Comparison of ENCODE assay signal across 14 cellular contexts in the genomic region with DNA sequence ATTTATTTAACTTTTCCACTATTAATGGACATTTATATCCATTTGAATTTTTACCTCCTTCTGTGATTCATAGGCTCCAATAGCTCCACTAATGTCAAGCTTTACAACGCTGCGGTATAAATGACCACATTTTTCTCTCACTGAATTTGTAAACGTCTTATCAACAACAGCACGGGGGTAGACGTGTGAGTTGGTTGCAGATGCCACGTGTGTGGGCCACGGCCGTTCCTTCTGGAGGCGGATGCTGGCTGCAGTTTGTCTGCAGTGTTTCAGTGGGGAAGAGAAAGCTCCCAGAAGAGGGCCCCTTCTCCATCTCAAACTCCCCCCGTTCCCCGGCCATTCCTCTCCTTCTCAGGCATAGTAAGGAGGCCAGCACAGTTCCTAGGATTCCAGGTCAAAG.
DNase-seq lines count a peak whose midpoint lies in the region; ATAC-seq and TF ChIP-seq lines count a peak whose summit lies in the region.
"Had no signal": no experiment of that assay in that cellular context is flagged by ENCODE, and none has a peak within 500 bp of the region (broad histone marks: within the 10 kb centered on the region; RNA-seq: fewer than 3 reads in every experiment).

No MANE protein-coding gene starts in this region.

- H3K56ac ChIP-seq in IMR-90 (ENCODE audit: extremely low read depth, insufficient read depth, low read length) = no peak overlapping the region

- no peaks in the 10 kb centered on the region for H3K9me1 ChIP-seq in IMR-90 (ENCODE audit: insufficient read depth, low read length)

- H3K4me3 ChIP-seq in IMR-90 (ENCODE audit: insufficient read depth, low read depth, low read length) (no peak overlapping the region), fibroblast of lung (replicated peaks in 1 of 4; ENCODE audit: control extremely low read depth in 1 of 4, insufficient read depth in 1 of 4, low read depth in 3 of 4, low read length in 4 of 4) (no peak overlapping the region), testis (no peak overlapping the region)
- H3K4me3 ChIP-seq: BLaER1 treated with 17β-estradiol and CSF1 and Interleukin-3, amounts not matched to agents 10 nM and 100 nM had no signal

- peak overlapping the region; percentile 51; the same call in 1 of the 2 replicates for H3K4ac ChIP-seq in IMR-90 (ENCODE audit: low read depth, low read length)

- H3K4me1 ChIP-seq in IMR-90 (ENCODE audit: control insufficient read depth, insufficient read depth, low read length) = peaks cover 2% of the 10 kb centered on the region
- H3K4me1 ChIP-seq in fibroblast of lung (ENCODE audit: control insufficient read depth, extremely low read depth, insufficient read depth, low read length) = no peaks in the 10 kb centered on the region
- no peaks in the 10 kb centered on the region for H3K4me1 ChIP-seq in testis
- H3K4me1 ChIP-seq: BLaER1 treated with 17β-estradiol and CSF1 and Interleukin-3, amounts not matched to agents 10 nM and 100 nM had no signal

- H3K4me3 Mint-ChIP-seq in CD4-positive, alpha-beta T cell = no peak overlapping the region
- H3K4me3 Mint-ChIP-seq: CD4-positive, CD25-positive, alpha-beta regulatory T cell had no signal

- H3K27ac ChIP-seq in IMR-90 (ENCODE audit: insufficient read depth, low read length) = no peak overlapping the region
- H3K27ac ChIP-seq in fibroblast of lung (ENCODE audit: insufficient read depth, low read length) = no peak overlapping the region
- no peak overlapping the region for H3K27ac ChIP-seq in CD4-positive, alpha-beta T cell (ENCODE audit: low read depth, low read length)
- H3K27ac ChIP-seq in testis = no peak overlapping the region
- H3K27ac ChIP-seq: BLaER1 treated with 17β-estradiol and CSF1 and Interleukin-3, amounts not matched to agents 10 nM and 100 nM; KMS-11 had no signal

- TF ChIP-seq RAD21 in IMR-90 (IDR thresholded peaks at IDR 0.05; ENCODE audit: low read length) = no peak

- peak; percentile 76 for ATAC-seq in IMR-90 (ENCODE audit: low read depth)
- no peak for ATAC-seq in CD4-positive, alpha-beta T cell (ENCODE audit: poor library complexity)

- no TSS peak for BruUV-seq in IMR-90 (replicated peaks; lab: Mats Ljungman, UMichigan)

- no peaks in the 10 kb centered on the region for H3K36me3 ChIP-seq in IMR-90 (ENCODE audit: control insufficient read depth, insufficient read depth, low read length)
- H3K36me3 ChIP-seq in fibroblast of lung (ENCODE audit: control insufficient read depth, insufficient read depth, low read length) = no peaks in the 10 kb centered on the region
- H3K36me3 ChIP-seq in testis (ENCODE audit: low read depth, missing control alignments) = no peaks in the 10 kb centered on the region
- H3K36me3 ChIP-seq: BLaER1 treated with 17β-estradiol and CSF1 and Interleukin-3, amounts not matched to agents 10 nM and 100 nM had no signal

- CTCF ChIA-PET in IMR-90 (lab: Yijun Ruan, JAX) = no interaction called here
- CTCF ChIA-PET in CD4-positive, alpha-beta T cell (lab: Charles Lee) = no interaction called here

- no peak overlapping the region for H2AK5ac ChIP-seq in IMR-90 (ENCODE audit: low read depth, low read length)

- H3K4me1 Mint-ChIP-seq in CD4-positive, alpha-beta T cell (ENCODE audit: low read depth) = no peaks in the 10 kb centered on the region

- H2AFZ ChIP-seq in IMR-90 (replicated peaks; ENCODE audit: low read length, poor library complexity) (peak overlapping the region; percentile 63), fibroblast of lung (ENCODE audit: low read length) (no peak overlapping the region)

- H2BK120ac ChIP-seq in IMR-90 (ENCODE audit: low read depth, low read length) = 0 out of 2 replicates have a peak overlapping the region, but pooled peaks have one; percentile 43

- no peak overlapping the region; the same call in 1 of the 2 replicates for H3K14ac ChIP-seq in IMR-90 (replicated peaks; ENCODE audit: low read depth, low read length)

- no peak for TF ChIP-seq POLR2A in IMR-90 (IDR thresholded peaks at IDR 0.05; ENCODE audit: low read depth, low read length)
- no peak for TF ChIP-seq POLR2A in testis (IDR thresholded peaks at IDR 0.05)

- POLR2A ChIA-PET in IMR-90 (lab: Charles Lee; ENCODE audit: unreplicated experiment) = no interaction called here
- POLR2A ChIA-PET in CD4-positive, alpha-beta T cell (lab: Charles Lee) = no interaction called here

- H2BK20ac ChIP-seq in IMR-90 (ENCODE audit: low read depth, low read length) = peak overlapping the region; percentile 63; the same call in 1 of the 2 replicates

- dilution Hi-C loops in IMR-90 (cut with HindIII; ENCODE audit: low sequenced_read_pairs, unreplicated experiment) = no loop called here

- H2BK5ac ChIP-seq in IMR-90 (ENCODE audit: low read depth, low read length, poor library complexity, severe bottlenecking) = no peak overlapping the region

- DNase-seq in Ammon's horn (ENCODE audit: low spot score) (peak; percentile 9), IMR-90 (peak; percentile 72), fibroblast of lung (ENCODE audit: low read depth in 2 of 2) (peak; percentile 9 to 77), posterior cingulate gyrus (peak in 6 of 10 donors; percentile 5 to 88 (median 37)), testis (no peak), NCI-H526 (lab: John Stamatoyannopoulos, UW) (no peak)
- DNase-seq in CD4-positive, alpha-beta T cell = no peak
- DNase-seq: AML-193; Calu3; CD4-positive, CD25-positive, alpha-beta regulatory T cell; DMS 273 treated with DMSO at 0.1 percent for 48 hours; HCEC 1CT had no signal

- H3K9ac ChIP-seq in IMR-90 (ENCODE audit: low read depth, low read length) (no peak overlapping the region), fibroblast of lung (ENCODE audit: insufficient read depth, low read length) (no peak overlapping the region)
- H3K9ac ChIP-seq: BLaER1 treated with 17β-estradiol and CSF1 and Interleukin-3, amounts not matched to agents 10 nM and 100 nM; KMS-11 had no signal

- intact Hi-C loops in IMR-90 (cut with micrococcal nuclease) (no loop called here), posterior cingulate gyrus (cut with DNase I) (no loop called here), testis (cut with DNase I; ENCODE audit: low total_unique reads) (no loop called here)
- intact Hi-C loops in CD4-positive, alpha-beta T cell (cut with DNase I, micrococcal nuclease) = loop anchor here in 1 of 2 experiments (10.0 kb wide), 1 partner anchor 54 kb away; no protein-coding TSS in a partner anchor

- H3K27ac Mint-ChIP-seq in CD4-positive, alpha-beta T cell = no peak overlapping the region
- H3K27ac Mint-ChIP-seq: CD4-positive, CD25-positive, alpha-beta regulatory T cell had no signal

- H3K79me2 ChIP-seq in fibroblast of lung (ENCODE audit: control insufficient read depth, insufficient read depth, low read length) = no peaks in the 10 kb centered on the region

- peaks cover 15% of the 10 kb centered on the region for H3K27me3 Mint-ChIP-seq in CD4-positive, alpha-beta T cell

- H3K27me3 ChIP-seq in IMR-90 (ENCODE audit: control insufficient read depth, insufficient read depth, low read length) (peaks cover 3% of the 10 kb centered on the region; the same call in 1 of the 2 replicates), fibroblast of lung (ENCODE audit: control insufficient read depth, insufficient read depth, low read length) (peaks cover 3% of the 10 kb centered on the region), testis (no peaks in the 10 kb centered on the region)
- H3K27me3 ChIP-seq in CD4-positive, alpha-beta T cell (ENCODE audit: control insufficient read depth, insufficient read depth, low read length) = no peaks in the 10 kb centered on the region
- H3K27me3 ChIP-seq: BLaER1 treated with 17β-estradiol and CSF1 and Interleukin-3, amounts not matched to agents 10 nM and 100 nM had no signal

- H2BK15ac ChIP-seq in IMR-90 (ENCODE audit: low read depth, low read length) = no peak overlapping the region

- H3K18ac ChIP-seq in IMR-90 (ENCODE audit: low read depth, low read length) = no peak overlapping the region

- H2AK9ac ChIP-seq in IMR-90 (replicated peaks; ENCODE audit: low read depth, low read length, poor library complexity) = peak overlapping the region; percentile 75

- no peak overlapping the region for H4K8ac ChIP-seq in IMR-90 (ENCODE audit: low read depth in 2 of 2, low read length in 2 of 2)

- no peak overlapping the region for H3K23ac ChIP-seq in IMR-90 (ENCODE audit: low read depth, low read length)

- no peaks in the 10 kb centered on the region for H4K20me1 ChIP-seq in IMR-90 (ENCODE audit: insufficient read depth, low read length)
- no peaks in the 10 kb centered on the region for H4K20me1 ChIP-seq in fibroblast of lung (ENCODE audit: control insufficient read depth, extremely low read depth, insufficient read depth, low read length)
- H4K20me1 ChIP-seq: BLaER1 treated with 17β-estradiol and CSF1 and Interleukin-3, amounts not matched to agents 10 nM and 100 nM had no signal

- no peak for TF ChIP-seq CTCF in IMR-90 (conservative IDR thresholded peaks at IDR 0.05; ENCODE audit: low read depth, low read length)
- no peak for TF ChIP-seq CTCF in fibroblast of lung (conservative IDR thresholded peaks at IDR 0.05 in 1 of 2, IDR thresholded peaks at IDR 0.05 in 1 of 2; ENCODE audit: low read depth in 1 of 2, low read length in 2 of 2)
- no peak for TF ChIP-seq CTCF in CD4-positive, alpha-beta T cell (IDR thresholded peaks at IDR 0.05)
- TF ChIP-seq CTCF in testis (IDR thresholded peaks at IDR 0.05) = no peak

- H3K4me2 ChIP-seq in IMR-90 (ENCODE audit: low read depth, low read length) = no peak overlapping the region
- no peak overlapping the region for H3K4me2 ChIP-seq in fibroblast of lung (ENCODE audit: extremely low read depth, insufficient read depth, low read length)
- H3K4me2 ChIP-seq: BLaER1 treated with 17β-estradiol and CSF1 and Interleukin-3, amounts not matched to agents 10 nM and 100 nM; KMS-11 had no signal

- no peaks in the 10 kb centered on the region for H3K36me3 Mint-ChIP-seq in CD4-positive, alpha-beta T cell (ENCODE audit: low read depth)

- H4K5ac ChIP-seq in IMR-90 (ENCODE audit: low read depth, low read length) = no peak overlapping the region

- in situ Hi-C loops in IMR-90 (cut with MboI; ENCODE audit: low sequenced_read_pairs) = no loop called here

- no peaks in the 10 kb centered on the region for H3K79me1 ChIP-seq in IMR-90 (ENCODE audit: low read depth in 1 of 2, low read length in 2 of 2)

- H3K9me3 ChIP-seq in IMR-90 (ENCODE audit: control insufficient read depth, insufficient read depth, low read length) (no peaks in the 10 kb centered on the region; the same call in 1 of the 2 replicates), fibroblast of lung (ENCODE audit: control insufficient read depth, insufficient read depth, low read depth, low read length) (no peaks in the 10 kb centered on the region), testis (no peaks in the 10 kb centered on the region)
- no peaks in the 10 kb centered on the region for H3K9me3 ChIP-seq in CD4-positive, alpha-beta T cell (ENCODE audit: control insufficient read depth, low read length)

- H3K9me3 Mint-ChIP-seq in CD4-positive, alpha-beta T cell = no peaks in the 10 kb centered on the region
- H3K9me3 Mint-ChIP-seq: CD4-positive, CD25-positive, alpha-beta regulatory T cell had no signal

- WGBS in IMR-90 (ENCODE audit: extremely low coverage in 2 of 2, insufficient read length in 1 of 2), 2 experiments = no CpG with 5 or more reads among the region's 11 CpGs
- 26 to 47% methylated on average over 11 of the region's 11 CpGs for WGBS in testis, 2 donors

- H4K91ac ChIP-seq in IMR-90 (ENCODE audit: insufficient read depth, low read depth, low read length) = no peak overlapping the region

TF ChIP-seq in IMR-90, 13 proteins besides CTCF, POLR2A, EP300 and RAD21 (continues in another document):
- TF ChIP-seq RFX5 (IDR thresholded peaks at IDR 0.05; ENCODE audit: low read depth, low read length) = no peak

Comparison
In these comparisons a context has a peak if more than half of its experiments do, and no peak if none do; other contexts are left out.
1. DNase-seq: peak in Ammon's horn (single experiment), IMR-90 (single experiment), fibroblast of lung (2 of 2) and posterior cingulate gyrus (6 of 10); none in CD4-positive, alpha-beta T cell (0 of 10), testis (single experiment) and NCI-H526 (0 of 2).